Comparison of ENCODE assay signal across 8 cellular contexts in genomic region chr16:20901441-20902112, GRCh38. TPM values are rescaled to one million over a fixed set of nuclear protein-coding genes. Genes with fewer than 3 reads are reported as not detected.
DNase-seq lines count a peak whose midpoint lies in the region; ATAC-seq and TF ChIP-seq lines count a peak whose summit lies in the region.

No MANE protein-coding gene starts in this region.

- DNase-seq in activated gamma-delta T cell treated with Interleukin-2 at 50 U/mL for 16 hours (peak; percentile 13), activated gamma-delta T cell (lab: John Stamatoyannopoulos, UW) (no peak), HuH-7 (ENCODE audit: low spot score) (peak; percentile 45), SKM-1 treated with dmso at 0.1 percent for 144 hours (lab: John Stamatoyannopoulos, UW; ENCODE audit: unreplicated experiment) (peak; percentile 35), cerebellum (ENCODE audit: low spot score) (peak; percentile 76), kidney epithelial cell (ENCODE audit: low read depth) (no peak), spleen (peak; percentile 87)

- no peaks in the 10 kb centered on the region for H3K36me3 ChIP-seq in kidney epithelial cell (ENCODE audit: control insufficient read depth, insufficient read depth, low read length)
- H3K36me3 ChIP-seq in spleen: peaks cover 0 to 18% (median 0%) of the 10 kb centered on the region in 6 donors

- TF ChIP-seq CTCF in kidney epithelial cell (IDR thresholded peaks at IDR 0.05; ENCODE audit: insufficient read depth, low read length, poor library complexity, severe bottlenecking) (no peak), spleen (IDR thresholded peaks at IDR 0.05 in 8 of 11, conservative IDR thresholded peaks at IDR 0.05 in 3 of 11) (no peak)

- intact Hi-C loops in spleen (cut with DNase I; ENCODE audit: low total_unique reads): no loop called here

- H3K4me1 ChIP-seq in spleen: peaks cover 36 to 89% (median 70%) of the 10 kb centered on the region in 6 donors

- peak overlapping the region; percentile 86 to 99 (median 97) for H3K27ac ChIP-seq in spleen

- no peaks in the 10 kb centered on the region for H3K27me3 ChIP-seq in kidney epithelial cell (ENCODE audit: control insufficient read depth, insufficient read depth, low read length)
- H3K27me3 ChIP-seq in spleen (replicated peaks in 1 of 7): no peaks in the 10 kb centered on the region

- H3K9me3 ChIP-seq in spleen: no peaks in the 10 kb centered on the region

- H3K4me3 ChIP-seq in kidney epithelial cell (ENCODE audit: low read depth, low read length) (peak overlapping the region; percentile 65), spleen (peak overlapping the region; percentile 70 to 94 (median 90))

- no peak for ATAC-seq in HG03025 (IDR thresholded peaks at IDR 0.05; ENCODE audit: low FRiP score, unreplicated experiment)

- WGBS in spleen, 5 donors: 39 to 48% (median 42%) methylated on average over 27 of the region's 27 CpGs

- no peak for TF ChIP-seq POLR2A in spleen (IDR thresholded peaks at IDR 0.05)

RNA-seq across cellular contexts. Expression of gene LYRM1, which starts 1.0 kb away (rescaled TPM):
- total RNA-seq in cerebellum (29.3 TPM), kidney epithelial cell (64.8 and 65.9 TPM in 2 replicates), spleen (10 to 100 TPM; 15.3 to 25.4 (median 22.8) TPM)
- 10 to 100 TPM; 35.8 to 47.2 (median 39.4) TPM for polyA plus RNA-seq in spleen

RNA-seq across cellular contexts. Expression of gene DCUN1D3, which starts 1.4 kb away (rescaled TPM):
- total RNA-seq in cerebellum (9.7 TPM), kidney epithelial cell (12.9 and 14.8 TPM in 2 replicates), spleen (10 to 100 TPM in 4 of 7 donors, 1 to 10 TPM in 3; 6.8 to 13.7 (median 10.1) TPM)
- 1 to 10 TPM; 1.0 to 3.0 (median 1.3) TPM for polyA plus RNA-seq in spleen

Comparison
In these comparisons a context has a peak if more than half of its experiments do, and no peak if none do; other contexts are left out.
1. DNase-seq: peak in activated gamma-delta T cell treated with Interleukin-2 at 50 U/mL for 16 hours (single experiment), HuH-7 (single experiment), SKM-1 treated with dmso at 0.1 percent for 144 hours (single experiment), cerebellum (single experiment) and spleen (single experiment); none in activated gamma-delta T cell (single experiment) and kidney epithelial cell (single experiment).